9 cellular contexts compared by ENCODE assay signal in the genomic region with DNA sequence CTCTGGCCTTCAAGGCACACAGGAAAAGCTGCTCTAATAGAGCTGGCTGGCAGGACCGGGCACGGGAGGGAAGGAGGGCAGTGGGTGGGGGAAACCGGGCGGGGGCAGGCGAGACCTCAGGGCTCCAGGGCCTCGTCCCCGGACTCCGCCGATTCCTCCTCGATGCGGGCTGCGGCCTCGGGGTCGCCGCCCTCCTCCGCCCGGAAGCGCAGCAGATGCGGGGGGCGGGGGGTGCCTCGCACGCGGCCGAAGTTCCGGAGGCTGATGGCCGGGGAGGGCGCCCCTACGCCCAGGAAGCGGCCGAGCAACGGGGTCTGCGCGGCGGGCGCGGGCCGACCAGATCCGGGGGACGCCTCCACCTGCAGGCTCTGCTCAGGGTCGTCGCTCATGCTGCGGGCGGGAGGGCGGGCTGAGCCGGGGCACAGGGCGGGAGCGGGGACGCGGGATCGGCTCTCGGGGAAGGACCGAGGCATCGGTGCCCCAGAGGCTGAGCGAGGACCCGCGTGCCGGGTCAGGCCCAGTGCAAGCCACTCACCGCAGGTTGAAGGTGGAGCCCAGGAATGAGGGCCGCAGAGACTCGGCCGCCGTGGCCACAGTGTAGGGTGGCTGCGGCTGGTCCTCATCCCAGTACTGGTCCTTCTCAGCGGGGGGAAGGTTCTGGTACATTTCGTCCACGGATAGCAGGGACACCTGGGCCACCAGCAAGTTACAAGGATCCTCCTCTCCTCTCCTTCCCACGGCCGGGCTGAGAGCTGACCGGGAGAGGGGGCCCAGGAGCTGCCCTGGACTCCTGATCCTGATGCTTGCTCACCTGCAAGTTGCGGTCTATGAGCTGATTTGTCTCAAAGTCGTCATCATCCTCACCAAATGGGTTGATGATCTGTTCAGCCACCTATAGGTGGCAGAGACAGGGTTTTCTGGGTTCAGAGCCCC. TPM values are rescaled to one million over a fixed set of nuclear protein-coding genes. Genes with fewer than 3 reads are reported as not detected.
DNase-seq lines count a peak whose midpoint lies in the region; ATAC-seq, FAIRE-seq and TF ChIP-seq lines count a peak whose summit lies in the region.
"Had no signal": no experiment of that assay in that cellular context is flagged by ENCODE, and none has a peak within 500 bp of the region (broad histone marks: within the 10 kb centered on the region; RNA-seq: fewer than 3 reads in every experiment).

No MANE protein-coding gene starts in this region.

- H3K9me3 Mint-ChIP-seq in activated naive CD4-positive, alpha-beta T cell treated with anti-CD3 and anti-CD28 coated beads, Interleukin-2, amount 50 U/mL, for 72 hours = no peaks in the 10 kb centered on the region
- H3K9me3 Mint-ChIP-seq in stimulated activated memory B cell treated with anti-CD40 and anti-IgM and Interleukin-4, amounts not matched to agents 10 μg/mL and 1 μg/mL and 100 μg/mL, for 72 hours = no peaks in the 10 kb centered on the region

- ATAC-seq in activated naive CD4-positive, alpha-beta T cell treated with anti-CD3 and anti-CD28 coated beads, Interleukin-2, amount 50 U/mL, for 72 hours = peak; percentile 34 to 42
- ATAC-seq in stimulated activated memory B cell treated with anti-CD40 and anti-IgM and Interleukin-4, amounts not matched to agents 10 μg/mL and 1 μg/mL and 100 μg/mL, for 72 hours = peak; percentile 35
- ATAC-seq in HG03442 (IDR thresholded peaks at IDR 0.05; ENCODE audit: unreplicated experiment) (no peak), GM18517 (IDR thresholded peaks at IDR 0.05; ENCODE audit: unreplicated experiment) (no peak)

- DNase-seq in ACHN (peak; percentile 26), H54 (ENCODE audit: insufficient read length, low spot score) (no peak)
- DNase-seq in activated naive CD4-positive, alpha-beta T cell treated with anti-CD3 and anti-CD28 coated beads, Interleukin-2, amount 50 U/mL, for 72 hours (ENCODE audit: low spot score in 2 of 2) = no peak

- in situ Hi-C loops in ACHN (cut with HindIII; ENCODE audit: low pct_ligation_motif_present, low pct_unique_long_range_greater_than_20kb, low sequenced_read_pairs) = no loop called here
- in situ Hi-C loops in GM18951 (cut with MboI; ENCODE audit: low sequenced_read_pairs, unreplicated experiment) = no loop called here

- peaks cover 47% of the 10 kb centered on the region for H3K4me1 Mint-ChIP-seq in stimulated activated memory B cell treated with anti-CD40 and anti-IgM and Interleukin-4, amounts not matched to agents 10 μg/mL and 1 μg/mL and 100 μg/mL, for 72 hours

- no peaks in the 10 kb centered on the region for H3K27me3 Mint-ChIP-seq in stimulated activated memory B cell treated with anti-CD40 and anti-IgM and Interleukin-4, amounts not matched to agents 10 μg/mL and 1 μg/mL and 100 μg/mL, for 72 hours

- H3K9me3 ChIP-seq in iPS-18c (ENCODE audit: control insufficient read depth, insufficient read depth, low read length) = no peaks in the 10 kb centered on the region
- H3K9me3 ChIP-seq: adrenal gland had no signal

- H3K36me3 Mint-ChIP-seq in activated naive CD4-positive, alpha-beta T cell treated with anti-CD3 and anti-CD28 coated beads, Interleukin-2, amount 50 U/mL, for 72 hours = peaks cover 5 to 22% of the 10 kb centered on the region in 2 donors
- H3K36me3 Mint-ChIP-seq in stimulated activated memory B cell treated with anti-CD40 and anti-IgM and Interleukin-4, amounts not matched to agents 10 μg/mL and 1 μg/mL and 100 μg/mL, for 72 hours = peaks cover 25% of the 10 kb centered on the region

- peak overlapping the region; percentile 69 for H3K4me3 Mint-ChIP-seq in stimulated activated memory B cell treated with anti-CD40 and anti-IgM and Interleukin-4, amounts not matched to agents 10 μg/mL and 1 μg/mL and 100 μg/mL, for 72 hours

- FAIRE-seq in H54 (lab: Jason Lieb, UNC) = no peak

- H3K4me3 ChIP-seq in iPS-18c (ENCODE audit: insufficient read depth, low read depth, low read length) = peak overlapping the region; percentile 40

- peak overlapping the region; percentile 44 to 77 for H3K27ac Mint-ChIP-seq in activated naive CD4-positive, alpha-beta T cell treated with anti-CD3 and anti-CD28 coated beads, Interleukin-2, amount 50 U/mL, for 72 hours
- peak overlapping the region; percentile 79 for H3K27ac Mint-ChIP-seq in stimulated activated memory B cell treated with anti-CD40 and anti-IgM and Interleukin-4, amounts not matched to agents 10 μg/mL and 1 μg/mL and 100 μg/mL, for 72 hours

- TF ChIP-seq POLR2A in GM18951 (IDR thresholded peaks at IDR 0.05; ENCODE audit: extremely low read depth, insufficient read depth, insufficient read length) = peak; percentile 53
- no peak for TF ChIP-seq POLR2A in H54 (IDR thresholded peaks at IDR 0.05; ENCODE audit: low read depth, low read length)

RNA-seq across cellular contexts. Expression of gene BEST4, which starts 3.6 kb away (rescaled TPM):
- 1 to 10 TPM in 1 of 2 donors, under 1 TPM in 1; 0.80 to 1.8 TPM for total RNA-seq in activated naive CD4-positive, alpha-beta T cell treated with anti-CD3 and anti-CD28 coated beads, Interleukin-2, amount 50 U/mL, for 72 hours

RNA-seq across cellular contexts. Expression of gene RPS8, which starts 9.0 kb away (rescaled TPM):
- total RNA-seq in activated naive CD4-positive, alpha-beta T cell treated with anti-CD3 and anti-CD28 coated beads, Interleukin-2, amount 50 U/mL, for 72 hours = 1,000 to 10,000 TPM; 2,726 to 3,052 TPM

RNA-seq across cellular contexts. Expression of gene PLK3, which starts 15.8 kb away (rescaled TPM):
- 10 to 100 TPM; 39.6 to 80.8 TPM for total RNA-seq in activated naive CD4-positive, alpha-beta T cell treated with anti-CD3 and anti-CD28 coated beads, Interleukin-2, amount 50 U/mL, for 72 hours

RNA-seq across cellular contexts. Expression of gene DYNLT4, which starts 22.8 kb away (rescaled TPM):
- under 1 TPM; 0.32 to 0.80 TPM for total RNA-seq in activated naive CD4-positive, alpha-beta T cell treated with anti-CD3 and anti-CD28 coated beads, Interleukin-2, amount 50 U/mL, for 72 hours

RNA-seq across cellular contexts. Expression of gene BTBD19, which starts 24.0 kb away (rescaled TPM):
- 10 to 100 TPM in 1 of 2 donors, 1 to 10 TPM in 1; 9.7 to 16.7 TPM for total RNA-seq in activated naive CD4-positive, alpha-beta T cell treated with anti-CD3 and anti-CD28 coated beads, Interleukin-2, amount 50 U/mL, for 72 hours

Comparison
In these comparisons a context has a peak if more than half of its experiments do, and no peak if none do; other contexts are left out.
1. ATAC-seq: peak in activated naive CD4-positive, alpha-beta T cell treated with anti-CD3 and anti-CD28 coated beads, Interleukin-2, amount 50 U/mL, for 72 hours (2 of 2) and stimulated activated memory B cell treated with anti-CD40 and anti-IgM and Interleukin-4, amounts not matched to agents 10 μg/mL and 1 μg/mL and 100 μg/mL, for 72 hours (single experiment); none in HG03442 (single experiment) and GM18517 (single experiment).